1 cellular context compared by ENCODE assay signal in the genomic region with DNA sequence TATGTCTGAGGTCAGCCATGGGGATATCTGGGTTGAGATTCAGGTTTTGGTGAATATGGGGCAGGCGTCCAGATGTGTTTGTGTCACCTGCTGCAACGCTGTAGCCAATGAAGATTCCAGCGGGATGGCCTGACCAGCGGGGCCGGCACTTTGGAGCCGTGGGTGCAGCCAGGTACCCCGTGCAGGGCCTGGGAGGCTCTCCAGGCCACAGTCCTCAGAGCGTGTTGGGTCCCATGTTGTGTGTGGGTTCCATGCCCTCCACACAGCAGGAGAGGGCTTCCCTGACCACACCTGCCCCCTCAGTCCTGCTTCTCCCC.
TF ChIP-seq lines count a peak whose summit lies in the region.

No MANE protein-coding gene starts in this region.

TF ChIP-seq in HepG2, 621 proteins besides CTCF, POLR2A, EP300 and RAD21:
- TF ChIP-seq RAD51 (IDR thresholded peaks at IDR 0.05; ENCODE audit: borderline replicate concordance) (no peak), POLR2G (IDR thresholded peaks at IDR 0.05; ENCODE audit: low read depth, low read length) (0 out of 2 replicates have a peak, but pooled peaks have one; percentile 14)
